ENCODE assay signal across 12 cellular contexts in genomic region chr4:779555-779954, GRCh38. TPM values are rescaled to one million over a fixed set of nuclear protein-coding genes. Genes with fewer than 3 reads are reported as not detected.
A peak's percentile ranks its signal among the peaks of the same experiment; 100 is the strongest.
DNase-seq lines count a peak whose midpoint lies in the region; ATAC-seq and TF ChIP-seq lines count a peak whose summit lies in the region.
"Had no signal": no experiment of that assay in that cellular context is flagged by ENCODE, and none has a peak within 500 bp of the region (broad histone marks: within the 10 kb centered on the region; RNA-seq: fewer than 3 reads in every experiment).

No MANE protein-coding gene starts in this region.

- H3K27ac Mint-ChIP-seq in MCF 10A (ENCODE audit: low read depth, unreplicated experiment), result no peak overlapping the region
- H3K27ac Mint-ChIP-seq in stimulated activated naive CD8-positive, alpha-beta T cell treated with anti-CD3 and anti-CD28 coated beads, Interleukin-15, amount 100 ng/mL, for 72 hours, result peak overlapping the region in 1 of 2 donors; percentile 76

- no peaks in the 10 kb centered on the region for H3K9me3 Mint-ChIP-seq in MCF 10A (ENCODE audit: unreplicated experiment)
- H3K9me3 Mint-ChIP-seq in stimulated activated naive CD8-positive, alpha-beta T cell treated with anti-CD3 and anti-CD28 coated beads, Interleukin-15, amount 100 ng/mL, for 72 hours, result no peaks in the 10 kb centered on the region

- no peak for TF ChIP-seq EP300 in gastroesophageal sphincter (IDR thresholded peaks at IDR 0.05)

- H3K27ac ChIP-seq in breast epithelium, result no peak overlapping the region
- peak overlapping the region; percentile 11; the same call in 1 of the 2 replicates for H3K27ac ChIP-seq in WERI-Rb-1
- H3K27ac ChIP-seq in gastroesophageal sphincter, result no peak overlapping the region

- no peaks in the 10 kb centered on the region for H3K36me3 ChIP-seq in breast epithelium
- H3K36me3 ChIP-seq in WERI-Rb-1, result peaks cover 66% of the 10 kb centered on the region
- H3K36me3 ChIP-seq in gastroesophageal sphincter, result peaks cover 0 to 54% of the 10 kb centered on the region in 2 donors
- H3K36me3 ChIP-seq in mucosa of descending colon (ENCODE audit: low read depth), result no peaks in the 10 kb centered on the region

- peaks cover 57% of the 10 kb centered on the region for H3K36me3 Mint-ChIP-seq in MCF 10A (ENCODE audit: insufficient read depth, unreplicated experiment)

- 82 to 92% methylated on average over 2 of the region's 2 CpGs for WGBS in gastroesophageal sphincter (ENCODE audit: low coverage in 1 of 2), 2 donors

- no peak for DNase-seq in MCF 10A (ENCODE audit: unreplicated experiment)
- no peak for DNase-seq in breast epithelium (ENCODE audit: low spot score in 2 of 2)
- DNase-seq in WERI-Rb-1, result no peak
- DNase-seq in fibroblast of the aortic adventitia (ENCODE audit: low read depth), result no peak
- no peak for DNase-seq in stimulated activated naive CD8-positive, alpha-beta T cell treated with anti-CD3 and anti-CD28 coated beads, Interleukin-15, amount 100 ng/mL, for 72 hours
- no peak for DNase-seq in mucosa of descending colon
- no peak for DNase-seq in NCI-H2171 (lab: John Stamatoyannopoulos, UW)
- DNase-seq: occipital lobe; stimulated activated CD4-positive, alpha-beta T cell treated with anti-CD3 and anti-CD28 coated beads, Interleukin-4, amount 100 ng/mL, for 1 hour had no signal

- H3K27me3 ChIP-seq in breast epithelium (no peaks in the 10 kb centered on the region), WERI-Rb-1 (ENCODE audit: insufficient read depth, low read depth, severe bottlenecking) (no peaks in the 10 kb centered on the region), gastroesophageal sphincter (peaks cover 4% of the 10 kb centered on the region)

- H3K4me1 Mint-ChIP-seq in MCF 10A (ENCODE audit: insufficient read depth, unreplicated experiment), result peaks cover 23% of the 10 kb centered on the region
- H3K4me1 Mint-ChIP-seq in stimulated activated naive CD8-positive, alpha-beta T cell treated with anti-CD3 and anti-CD28 coated beads, Interleukin-15, amount 100 ng/mL, for 72 hours, result peaks cover 71% of the 10 kb centered on the region

- peaks cover 5 to 15% of the 10 kb centered on the region in 2 donors for H3K4me1 ChIP-seq in breast epithelium
- H3K4me1 ChIP-seq in gastroesophageal sphincter, result peaks cover 0 to 70% (median 28%) of the 10 kb centered on the region in 3 donors
- H3K4me1 ChIP-seq in mucosa of descending colon (ENCODE audit: low read depth), result peaks cover 22% of the 10 kb centered on the region

- no peak overlapping the region for H3K4me3 ChIP-seq in breast epithelium
- no peak overlapping the region for H3K4me3 ChIP-seq in WERI-Rb-1 (ENCODE audit: low read depth, low read length)
- H3K4me3 ChIP-seq in fibroblast of the aortic adventitia (ENCODE audit: low read depth, low read length), result peak overlapping the region; percentile 22
- no peak overlapping the region for H3K4me3 ChIP-seq in gastroesophageal sphincter
- H3K4me3 ChIP-seq in mucosa of descending colon, result no peak overlapping the region

- TF ChIP-seq CTCF in MCF 10A (IDR thresholded peaks at IDR 0.05; ENCODE audit: unreplicated experiment) (no peak), breast epithelium (IDR thresholded peaks at IDR 0.05) (no peak), WERI-Rb-1 (IDR thresholded peaks at IDR 0.05; ENCODE audit: low read depth, low read length) (no peak), fibroblast of the aortic adventitia (IDR thresholded peaks at IDR 0.05; ENCODE audit: insufficient read depth, low read length) (no peak), gastroesophageal sphincter (IDR thresholded peaks at IDR 0.05) (no peak), mucosa of descending colon (IDR thresholded peaks at IDR 0.05) (no peak)

- peak overlapping the region; percentile 81 for H3K4me3 Mint-ChIP-seq in MCF 10A (ENCODE audit: unreplicated experiment)
- peak overlapping the region; percentile 90 for H3K4me3 Mint-ChIP-seq in stimulated activated naive CD8-positive, alpha-beta T cell treated with anti-CD3 and anti-CD28 coated beads, Interleukin-15, amount 100 ng/mL, for 72 hours

- BruUV-seq in MCF 10A (replicated peaks; lab: Mats Ljungman, UMichigan), result no TSS peak

- CTCF ChIA-PET in MCF 10A (lab: Yijun Ruan, JAX), result no interaction called here

- POLR2A ChIA-PET in MCF 10A (lab: Yijun Ruan, JAX), result interaction anchor here (1.3 to 5.2 kb wide), 2 partner anchors 11 to 75 kb away, joined by 3 to 68 read pairs; no protein-coding TSS in a partner anchor

- no peaks in the 10 kb centered on the region for H3K9me3 ChIP-seq in breast epithelium
- H3K9me3 ChIP-seq in WERI-Rb-1 (ENCODE audit: severe bottlenecking), result no peaks in the 10 kb centered on the region
- H3K9me3 ChIP-seq in gastroesophageal sphincter, result no peaks in the 10 kb centered on the region
- no peaks in the 10 kb centered on the region for H3K9me3 ChIP-seq in mucosa of descending colon

- no peaks in the 10 kb centered on the region for H3K27me3 Mint-ChIP-seq in MCF 10A (ENCODE audit: insufficient read depth, unreplicated experiment)
- peaks cover 18% of the 10 kb centered on the region for H3K27me3 Mint-ChIP-seq in stimulated activated naive CD8-positive, alpha-beta T cell treated with anti-CD3 and anti-CD28 coated beads, Interleukin-15, amount 100 ng/mL, for 72 hours

- no peak for TF ChIP-seq POLR2A in breast epithelium (IDR thresholded peaks at IDR 0.05)
- no peak for TF ChIP-seq POLR2A in gastroesophageal sphincter (IDR thresholded peaks at IDR 0.05)

- intact Hi-C loops in MCF 10A (cut with micrococcal nuclease) (no loop called here), breast epithelium (cut with DNase I; ENCODE audit: low total_unique reads) (no loop called here), mucosa of descending colon (cut with DNase I, micrococcal nuclease) (no loop called here)

- ATAC-seq in stimulated activated naive CD8-positive, alpha-beta T cell treated with anti-CD3 and anti-CD28 coated beads, Interleukin-15, amount 100 ng/mL, for 72 hours, result no peak
- no peak for ATAC-seq in gastroesophageal sphincter
- no peak for ATAC-seq in mucosa of descending colon

RNA-seq across cellular contexts. Expression of gene CPLX1, which starts 46.4 kb away (rescaled TPM):
- total RNA-seq in MCF 10A (2022) (2.7 and 3.5 TPM in 2 replicates), breast epithelium (1 to 10 TPM in 2 of 3 donors, under 1 TPM in 1; 0.16 to 2.6 (median 1.2) TPM), fibroblast of the aortic adventitia (ENCODE audit: low replicate concordance) (not detected in 2 replicates), gastroesophageal sphincter (under 1 TPM in 3 of 4 donors, not detected in 1; 0.31 to 0.96 (median 0.54) TPM), mucosa of descending colon (1 to 10 TPM; 1.9 to 3.4 (median 2.7) TPM)
- total RNA-seq: bronchial epithelial cell, M059J had no signal
